ENCODE assay signal across 2 cellular contexts in genomic region chr9:123484130-123484529, GRCh38.
TF ChIP-seq lines count a peak whose summit lies in the region.

No MANE protein-coding gene starts in this region.

TF ChIP-seq in H1, 55 proteins besides CTCF, POLR2A, EP300 and RAD21 (continued from another document):
- TF ChIP-seq, protein P1, sequence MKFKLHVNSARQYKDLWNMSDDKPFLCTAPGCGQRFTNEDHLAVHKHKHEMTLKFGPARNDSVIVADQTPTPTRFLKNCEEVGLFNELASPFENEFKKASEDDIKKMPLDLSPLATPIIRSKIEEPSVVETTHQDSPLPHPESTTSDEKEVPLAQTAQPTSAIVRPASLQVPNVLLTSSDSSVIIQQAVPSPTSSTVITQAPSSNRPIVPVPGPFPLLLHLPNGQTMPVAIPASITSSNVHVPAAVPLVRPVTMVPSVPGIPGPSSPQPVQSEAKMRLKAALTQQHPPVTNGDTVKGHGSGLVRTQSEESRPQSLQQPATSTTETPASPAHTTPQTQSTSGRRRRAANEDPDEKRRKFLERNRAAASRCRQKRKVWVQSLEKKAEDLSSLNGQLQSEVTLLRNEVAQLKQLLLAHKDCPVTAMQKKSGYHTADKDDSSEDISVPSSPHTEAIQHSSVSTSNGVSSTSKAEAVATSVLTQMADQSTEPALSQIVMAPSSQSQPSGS (IDR thresholded peaks at IDR 0.05; ENCODE audit: low read length) = no peak
- no peak for TF ChIP-seq USF2 (IDR thresholded peaks at IDR 0.05; ENCODE audit: low read length)
- TF ChIP-seq SAP30 (IDR thresholded peaks at IDR 0.05; ENCODE audit: insufficient read depth, insufficient replicate concordance, low read length) = no peak
- TF ChIP-seq BACH1 (IDR thresholded peaks at IDR 0.05; ENCODE audit: low read length) = no peak
- no peak for TF ChIP-seq NRF1 (IDR thresholded peaks at IDR 0.05; ENCODE audit: low read depth, low read length)
- no peak for TF ChIP-seq CHD1 (IDR thresholded peaks at IDR 0.05; ENCODE audit: low read depth, low read length)
- no peak for TF ChIP-seq MAX (IDR thresholded peaks at IDR 0.05)
- no peak for TF ChIP-seq ZNF274 (IDR thresholded peaks at IDR 0.05; ENCODE audit: borderline replicate concordance, extremely low read depth, low read length)
- TF ChIP-seq SP2 (IDR thresholded peaks at IDR 0.05; ENCODE audit: low read length) = no peak

TF ChIP-seq in liver, 16 proteins besides CTCF, POLR2A, EP300 and RAD21 (continued from another document):
- TF ChIP-seq, protein P2, sequence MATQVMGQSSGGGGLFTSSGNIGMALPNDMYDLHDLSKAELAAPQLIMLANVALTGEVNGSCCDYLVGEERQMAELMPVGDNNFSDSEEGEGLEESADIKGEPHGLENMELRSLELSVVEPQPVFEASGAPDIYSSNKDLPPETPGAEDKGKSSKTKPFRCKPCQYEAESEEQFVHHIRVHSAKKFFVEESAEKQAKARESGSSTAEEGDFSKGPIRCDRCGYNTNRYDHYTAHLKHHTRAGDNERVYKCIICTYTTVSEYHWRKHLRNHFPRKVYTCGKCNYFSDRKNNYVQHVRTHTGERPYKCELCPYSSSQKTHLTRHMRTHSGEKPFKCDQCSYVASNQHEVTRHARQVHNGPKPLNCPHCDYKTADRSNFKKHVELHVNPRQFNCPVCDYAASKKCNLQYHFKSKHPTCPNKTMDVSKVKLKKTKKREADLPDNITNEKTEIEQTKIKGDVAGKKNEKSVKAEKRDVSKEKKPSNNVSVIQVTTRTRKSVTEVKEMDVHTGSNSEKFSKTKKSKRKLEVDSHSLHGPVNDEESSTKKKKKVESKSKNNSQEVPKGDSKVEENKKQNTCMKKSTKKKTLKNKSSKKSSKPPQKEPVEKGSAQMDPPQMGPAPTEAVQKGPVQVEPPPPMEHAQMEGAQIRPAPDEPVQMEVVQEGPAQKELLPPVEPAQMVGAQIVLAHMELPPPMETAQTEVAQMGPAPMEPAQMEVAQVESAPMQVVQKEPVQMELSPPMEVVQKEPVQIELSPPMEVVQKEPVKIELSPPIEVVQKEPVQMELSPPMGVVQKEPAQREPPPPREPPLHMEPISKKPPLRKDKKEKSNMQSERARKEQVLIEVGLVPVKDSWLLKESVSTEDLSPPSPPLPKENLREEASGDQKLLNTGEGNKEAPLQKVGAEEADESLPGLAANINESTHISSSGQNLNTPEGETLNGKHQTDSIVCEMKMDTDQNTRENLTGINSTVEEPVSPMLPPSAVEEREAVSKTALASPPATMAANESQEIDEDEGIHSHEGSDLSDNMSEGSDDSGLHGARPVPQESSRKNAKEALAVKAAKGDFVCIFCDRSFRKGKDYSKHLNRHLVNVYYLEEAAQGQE (IDR thresholded peaks at IDR 0.05) = peak; percentile 71
- TF ChIP-seq GABPA (IDR thresholded peaks at IDR 0.05 in 1 of 2, conservative IDR thresholded peaks at IDR 0.05 in 1 of 2) (no peak), HNF4A (conservative IDR thresholded peaks at IDR 0.05) (peak; percentile 94 to 97), FOXA2 (IDR thresholded peaks at IDR 0.05) (no peak), FOXA1 (IDR thresholded peaks at IDR 0.05) (no peak), SP1 (IDR thresholded peaks at IDR 0.05) (peak; percentile 93), RXRA (IDR thresholded peaks at IDR 0.05) (peak; percentile 81), MAX (IDR thresholded peaks at IDR 0.05) (no peak), JUND (IDR thresholded peaks at IDR 0.05) (peak in 1 of 2 donors; percentile 62), ATF3 (IDR thresholded peaks at IDR 0.05) (no peak)
- TF ChIP-seq, protein P3, sequence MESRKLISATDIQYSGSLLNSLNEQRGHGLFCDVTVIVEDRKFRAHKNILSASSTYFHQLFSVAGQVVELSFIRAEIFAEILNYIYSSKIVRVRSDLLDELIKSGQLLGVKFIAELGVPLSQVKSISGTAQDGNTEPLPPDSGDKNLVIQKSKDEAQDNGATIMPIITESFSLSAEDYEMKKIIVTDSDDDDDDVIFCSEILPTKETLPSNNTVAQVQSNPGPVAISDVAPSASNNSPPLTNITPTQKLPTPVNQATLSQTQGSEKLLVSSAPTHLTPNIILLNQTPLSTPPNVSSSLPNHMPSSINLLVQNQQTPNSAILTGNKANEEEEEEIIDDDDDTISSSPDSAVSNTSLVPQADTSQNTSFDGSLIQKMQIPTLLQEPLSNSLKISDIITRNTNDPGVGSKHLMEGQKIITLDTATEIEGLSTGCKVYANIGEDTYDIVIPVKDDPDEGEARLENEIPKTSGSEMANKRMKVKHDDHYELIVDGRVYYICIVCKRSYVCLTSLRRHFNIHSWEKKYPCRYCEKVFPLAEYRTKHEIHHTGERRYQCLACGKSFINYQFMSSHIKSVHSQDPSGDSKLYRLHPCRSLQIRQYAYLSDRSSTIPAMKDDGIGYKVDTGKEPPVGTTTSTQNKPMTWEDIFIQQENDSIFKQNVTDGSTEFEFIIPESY (IDR thresholded peaks at IDR 0.05) = no peak
